18 cellular contexts compared by ENCODE assay signal in the genomic region with DNA sequence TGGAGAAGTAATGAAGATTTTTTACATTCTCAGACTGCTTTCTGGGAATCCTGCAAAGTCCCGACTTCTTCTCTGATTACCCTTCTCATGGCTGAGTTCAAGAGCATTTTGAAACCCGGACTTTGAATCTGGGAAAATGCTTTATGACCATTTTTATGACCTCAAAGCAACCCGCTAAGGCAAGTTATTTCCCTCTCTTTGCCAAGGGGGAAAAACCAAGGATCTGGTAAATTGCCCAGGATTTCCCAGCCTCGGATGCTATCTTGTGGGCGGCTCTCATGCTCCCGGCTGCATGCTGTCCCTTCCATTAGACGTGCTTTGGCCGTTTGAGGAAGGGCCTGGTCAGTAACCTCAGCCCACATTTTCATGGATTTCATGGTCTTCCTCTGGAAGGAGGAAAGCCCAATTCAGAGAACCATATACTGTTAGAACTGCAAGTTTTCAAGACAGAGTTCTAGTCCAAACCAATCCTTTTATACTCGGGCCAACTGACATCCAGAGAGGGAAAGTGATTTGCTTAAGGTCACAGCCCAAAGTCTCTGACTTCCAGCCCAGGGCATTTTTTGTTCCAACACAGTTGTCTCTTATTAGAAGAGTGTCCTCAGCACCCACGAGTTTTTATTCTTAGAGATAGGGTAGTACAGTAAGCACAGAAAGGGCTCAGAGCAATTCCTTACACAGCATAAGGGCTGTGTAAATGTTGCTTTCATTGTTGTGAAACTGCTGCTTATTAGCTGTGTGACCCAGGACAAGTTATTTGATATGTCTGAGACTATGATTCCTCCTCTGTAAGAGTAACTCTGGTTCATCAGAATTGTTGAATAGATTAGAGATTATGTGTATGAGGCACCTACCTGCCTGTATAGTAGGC.
DNase-seq lines count a peak whose midpoint lies in the region; TF ChIP-seq lines count a peak whose summit lies in the region.
"Had no signal": no experiment of that assay in that cellular context is flagged by ENCODE, and none has a peak within 500 bp of the region (broad histone marks: within the 10 kb centered on the region; RNA-seq: fewer than 3 reads in every experiment).

No MANE protein-coding gene starts in this region.

- no peak for TF ChIP-seq RAD21 in SK-N-SH (IDR thresholded peaks at IDR 0.05; ENCODE audit: low read length)

- WGBS in SK-N-SH (ENCODE audit: low lambda C conversion rate) = 66% methylated on average over 7 of the region's 10 CpGs
- no CpG with 5 or more reads among the region's 10 CpGs for WGBS in trophoblast cell (ENCODE audit: extremely low coverage, insufficient coverage, insufficient read length)
- WGBS in mesendoderm (ENCODE audit: extremely low coverage, insufficient coverage, low lambda C conversion rate) = no CpG with 5 or more reads among the region's 10 CpGs

- H3K23ac ChIP-seq in trophoblast cell (ENCODE audit: low read length) (no peak overlapping the region), mesendoderm (ENCODE audit: low read length) (no peak overlapping the region)

- H3K4me1 ChIP-seq in SK-N-SH (ENCODE audit: control insufficient read depth in 1 of 2, insufficient read depth in 2 of 2, low read depth in 1 of 2, low read length in 1 of 2) (peaks cover 0 to 50% of the 10 kb centered on the region in 2 experiments; a peak in 3 of 4 replicates), trophoblast cell (ENCODE audit: control insufficient read depth in 1 of 2, insufficient read depth in 2 of 2, low read length in 2 of 2) (peaks cover 6 to 18% of the 10 kb centered on the region in 2 experiments), mesendoderm (ENCODE audit: control insufficient read depth, low read depth, low read length) (no peaks in the 10 kb centered on the region)

- H3K4ac ChIP-seq in trophoblast cell (ENCODE audit: low read depth, low read length) (no peak overlapping the region), mesendoderm (ENCODE audit: low read depth, low read length) (no peak overlapping the region)

- H3K14ac ChIP-seq in trophoblast cell (ENCODE audit: low read length) = peak overlapping the region; percentile 33

- no peak overlapping the region for H4K5ac ChIP-seq in mesendoderm (ENCODE audit: low read length)

- TF ChIP-seq CTCF in AG10803 (conservative IDR thresholded peaks at IDR 0.05; ENCODE audit: low read length) (no peak), SK-N-SH (IDR thresholded peaks at IDR 0.05) (no peak), fibroblast of pulmonary artery (IDR thresholded peaks at IDR 0.05; ENCODE audit: low read length, missing control alignments) (no peak)

- H3K9me3 ChIP-seq in SK-N-SH = no peaks in the 10 kb centered on the region
- no peaks in the 10 kb centered on the region for H3K9me3 ChIP-seq in trophoblast cell (ENCODE audit: insufficient read depth, low read depth, low read length)
- H3K9me3 ChIP-seq: BLaER1 had no signal

- peak overlapping the region; percentile 6 to 60; a peak in 2 of 4 replicates for H3K27ac ChIP-seq in SK-N-SH (ENCODE audit: low read depth in 2 of 2, low read length in 1 of 2)
- peak overlapping the region; percentile 29 for H3K27ac ChIP-seq in trophoblast cell (ENCODE audit: low read depth, low read length)
- no peak overlapping the region for H3K27ac ChIP-seq in mesendoderm (ENCODE audit: low read depth, low read length)
- H3K27ac ChIP-seq: BLaER1, epithelial cell of prostate had no signal

- H2BK120ac ChIP-seq in trophoblast cell (ENCODE audit: insufficient read depth, low read length, poor library complexity) = no peak overlapping the region
- H2BK120ac ChIP-seq in mesendoderm (ENCODE audit: low read depth, low read length) = no peak overlapping the region

- H3K18ac ChIP-seq in trophoblast cell (ENCODE audit: low read length) (peak overlapping the region; percentile 34), mesendoderm (ENCODE audit: low read length) (no peak overlapping the region)

- H2AFZ ChIP-seq in SK-N-SH (ENCODE audit: low read depth) (no peak overlapping the region), trophoblast cell (ENCODE audit: insufficient read depth, low read length, poor library complexity) (no peak overlapping the region)

- H3K9ac ChIP-seq in SK-N-SH = no peak overlapping the region
- no peak overlapping the region for H3K9ac ChIP-seq in trophoblast cell (ENCODE audit: low read length)
- no peak overlapping the region for H3K9ac ChIP-seq in mesendoderm (ENCODE audit: low read length)
- H3K9ac ChIP-seq: BLaER1 had no signal

- H3K4me3 ChIP-seq in AG10803 (ENCODE audit: low read length) (no peak overlapping the region), SK-N-SH (ENCODE audit: low read depth in 2 of 2, low read length in 1 of 2) (no peak overlapping the region), fibroblast of pulmonary artery (replicated peaks; ENCODE audit: low read depth, low read length) (no peak overlapping the region), trophoblast cell (ENCODE audit: low read depth, low read length) (no peak overlapping the region), mesendoderm (ENCODE audit: low read length) (no peak overlapping the region)
- H3K4me3 ChIP-seq: BLaER1 had no signal

- no peak overlapping the region for H2BK15ac ChIP-seq in mesendoderm (replicated peaks; ENCODE audit: low read depth)

- H4K91ac ChIP-seq in trophoblast cell (ENCODE audit: low read depth, low read length) = no peak overlapping the region

- H3F3A ChIP-seq in SK-N-SH (replicated peaks; ENCODE audit: insufficient read depth) = no peaks in the 10 kb centered on the region

- H2BK5ac ChIP-seq in trophoblast cell (ENCODE audit: low read depth, low read length, poor library complexity) (no peak overlapping the region), mesendoderm (ENCODE audit: low read length) (no peak overlapping the region)

- no peak for TF ChIP-seq EP300 in SK-N-SH (IDR thresholded peaks at IDR 0.05; ENCODE audit: borderline replicate concordance in 1 of 2, low read depth in 1 of 2, low read length in 1 of 2)

- H3K27me3 ChIP-seq in SK-N-SH (ENCODE audit: insufficient read depth) (no peaks in the 10 kb centered on the region), trophoblast cell (ENCODE audit: insufficient read depth, low read length) (no peaks in the 10 kb centered on the region), mesendoderm (ENCODE audit: insufficient read depth, low read length, poor library complexity) (no peaks in the 10 kb centered on the region)
- H3K27me3 ChIP-seq: BLaER1 had no signal

- CTCF ChIA-PET in SK-N-SH (lab: Yijun Ruan, JAX) = interaction anchor here (1.0 to 2.0 kb wide), 3 partner anchors 11 to 232 kb away, joined by 3 to 5 read pairs (median 3); no protein-coding TSS in a partner anchor

- H3K79me1 ChIP-seq in trophoblast cell (ENCODE audit: low read length) = no peaks in the 10 kb centered on the region
- no peaks in the 10 kb centered on the region for H3K79me1 ChIP-seq in mesendoderm (ENCODE audit: low read length)

- peaks cover 100% of the 10 kb centered on the region for H4K20me1 ChIP-seq in SK-N-SH (ENCODE audit: insufficient read depth)
- H4K20me1 ChIP-seq: BLaER1 had no signal

- H4K12ac ChIP-seq in trophoblast cell (ENCODE audit: low read depth, low read length) = no peak overlapping the region

- no peak overlapping the region for H4K8ac ChIP-seq in trophoblast cell (ENCODE audit: low read depth, low read length)
- no peak overlapping the region for H4K8ac ChIP-seq in mesendoderm (ENCODE audit: low read depth, low read length)

- no peak overlapping the region for H3K4me2 ChIP-seq in SK-N-SH
- H3K4me2 ChIP-seq in trophoblast cell (ENCODE audit: low read length) = no peak overlapping the region
- H3K4me2 ChIP-seq in mesendoderm (ENCODE audit: low read length) = no peak overlapping the region

- H2BK12ac ChIP-seq in trophoblast cell (ENCODE audit: low read length) = peak overlapping the region; percentile 53

- no peaks in the 10 kb centered on the region for H3K9me2 ChIP-seq in SK-N-SH

- DNase-seq in AG10803 (ENCODE audit: low read depth) = peak; percentile 91
- DNase-seq in SK-N-SH = no peak
- DNase-seq in fibroblast of pulmonary artery (ENCODE audit: low read depth) = peak; percentile 77
- DNase-seq in trophoblast cell = peak in 1 of 2 donors; percentile 33
- DNase-seq in NCI-H226 = no peak
- no peak for DNase-seq in stimulated activated CD4-positive, alpha-beta T cell treated with anti-CD3 and anti-CD28 coated beads, Interleukin-4, amount 100 ng/mL, for 1 hour
- no peak for DNase-seq in NCI-H345 (lab: John Stamatoyannopoulos, UW)
- DNase-seq in mesendoderm = no peak
- DNase-seq: activated CD4-positive, alpha-beta T cell treated with anti-CD3 and anti-CD28 coated beads, Interleukin-2, amount 10 ng/mL, durations not matched to agents 7 days and 5 days; activated naive CD8-positive, alpha-beta T cell treated with anti-CD3 and anti-CD28 coated beads, Interleukin-2, amount 50 U/mL, for 24 hours; activated T-cell treated with anti-CD3 and anti-CD28 coated beads, Interleukin-2, amount 50 U/mL, for 48 hours; mammary epithelial cell; MV-4-11; NK-92 treated with Interleukin-12 subunit alpha and Interleukin-12 subunit beta, amount 100 ng/mL, for 24 hours; SIG-M5; T1000 had no signal

- H3K79me2 ChIP-seq in SK-N-SH (ENCODE audit: insufficient read depth) (peaks cover 100% of the 10 kb centered on the region), trophoblast cell (ENCODE audit: control insufficient read depth, insufficient read depth, low read length, poor library complexity) (no peaks in the 10 kb centered on the region), mesendoderm (ENCODE audit: control insufficient read depth, insufficient read depth, low read length) (no peaks in the 10 kb centered on the region)

- H3K36me3 ChIP-seq in SK-N-SH (replicated peaks in 1 of 2; ENCODE audit: control insufficient read depth in 1 of 2, insufficient read depth in 2 of 2, low read length in 1 of 2) (peaks cover 5 to 16% of the 10 kb centered on the region in 2 experiments), trophoblast cell (ENCODE audit: control insufficient read depth in 1 of 2, insufficient read depth in 2 of 2, low read length in 2 of 2) (no peaks in the 10 kb centered on the region), mesendoderm (ENCODE audit: control insufficient read depth, insufficient read depth, low read length) (no peaks in the 10 kb centered on the region)
- H3K36me3 ChIP-seq: BLaER1 had no signal

- H2AK5ac ChIP-seq in trophoblast cell (ENCODE audit: low read length) (no peak overlapping the region), mesendoderm (ENCODE audit: low read length) (no peak overlapping the region)

- POLR2A ChIA-PET in SK-N-SH (lab: Yijun Ruan, JAX) = no interaction called here

- H3K56ac ChIP-seq in mesendoderm (ENCODE audit: low read length) = no peak overlapping the region

TF ChIP-seq in SK-N-SH, 30 proteins besides CTCF, POLR2A, EP300 and RAD21 (continues in another document):
- no peak for TF ChIP-seq TAF1 (IDR thresholded peaks at IDR 0.05; ENCODE audit: borderline replicate concordance, low read depth, low read length)
- no peak for TF ChIP-seq CHD2 (IDR thresholded peaks at IDR 0.05; ENCODE audit: low read length, partially characterized antibody)
- TF ChIP-seq MXI1 (IDR thresholded peaks at IDR 0.05; ENCODE audit: low read depth, low read length) = no peak
- no peak for TF ChIP-seq YY1 (IDR thresholded peaks at IDR 0.05; ENCODE audit: low read depth)

Comparison
In these comparisons a context has a peak if more than half of its experiments do, and no peak if none do; other contexts are left out.
1. DNase-seq: peak in AG10803 (single experiment) and fibroblast of pulmonary artery (single experiment); none in SK-N-SH (single experiment), NCI-H226 (single experiment), stimulated activated CD4-positive, alpha-beta T cell treated with anti-CD3 and anti-CD28 coated beads, Interleukin-4, amount 100 ng/mL, for 1 hour (single experiment), NCI-H345 (single experiment) and mesendoderm (single experiment).